In genomic region chr4:1233641-1234277, GRCh38 we compare ENCODE assay signal across 8 cellular contexts.
A peak's percentile ranks its signal among the peaks of the same experiment; 100 is the strongest.
DNase-seq lines count a peak whose midpoint lies in the region; ATAC-seq lines count a peak whose summit lies in the region.

No MANE protein-coding gene starts in this region.

- H3K27me3 ChIP-seq in muscle layer of colon (ENCODE audit: control insufficient read depth in 1 of 2, insufficient read depth in 2 of 2, low read length in 2 of 2): no peaks in the 10 kb centered on the region

- DNase-seq in AG08395 (ENCODE audit: low spot score) (peak; percentile 61), SK-N-MC (ENCODE audit: low read depth, low spot score) (no peak), fibroblast of gingiva (ENCODE audit: low read depth) (peak; percentile 52), GF-D8 (lab: John Stamatoyannopoulos, UW) (no peak)
- DNase-seq in activated CD4-positive, alpha-beta T cell treated with anti-CD3 and anti-CD28 coated beads for 4 hours: no peak

- H3K9me3 ChIP-seq in SK-N-MC (ENCODE audit: low read depth, low read length) (no peaks in the 10 kb centered on the region), muscle layer of colon (ENCODE audit: low read length) (no peaks in the 10 kb centered on the region)

- H3K9ac ChIP-seq in SK-N-MC (ENCODE audit: insufficient read length) (no peak overlapping the region), muscle layer of colon (ENCODE audit: low read length) (no peak overlapping the region)

- H3K4me3 ChIP-seq in SK-N-MC (no peak overlapping the region), muscle layer of colon (ENCODE audit: low read depth in 1 of 2, low read length in 2 of 2) (no peak overlapping the region)

- H3K36me3 ChIP-seq in SK-N-MC (ENCODE audit: insufficient read depth, low read length) (peaks cover 58% of the 10 kb centered on the region), muscle layer of colon (ENCODE audit: insufficient read depth, low read length) (peaks cover 59% of the 10 kb centered on the region)

- H3K27ac ChIP-seq in SK-N-MC (peak overlapping the region; percentile 2; the same call in 1 of the 2 replicates), muscle layer of colon (ENCODE audit: low read depth, low read length) (peak overlapping the region; percentile 14)

- no peak for ATAC-seq in GM18909 (IDR thresholded peaks at IDR 0.05; ENCODE audit: poor library complexity, unreplicated experiment)
- ATAC-seq in GM18870 (IDR thresholded peaks at IDR 0.05; ENCODE audit: unreplicated experiment): no peak

- peaks cover 10% of the 10 kb centered on the region for H3K4me1 ChIP-seq in muscle layer of colon (ENCODE audit: insufficient read depth, low read length)

Comparison
In these comparisons a context has a peak if more than half of its experiments do, and no peak if none do; other contexts are left out.
1. DNase-seq: peak in AG08395 (single experiment) and fibroblast of gingiva (single experiment); none in SK-N-MC (single experiment), GF-D8 (single experiment) and activated CD4-positive, alpha-beta T cell treated with anti-CD3 and anti-CD28 coated beads for 4 hours (0 of 2).